ENCODE assay signal across 16 cellular contexts in the genomic region with DNA sequence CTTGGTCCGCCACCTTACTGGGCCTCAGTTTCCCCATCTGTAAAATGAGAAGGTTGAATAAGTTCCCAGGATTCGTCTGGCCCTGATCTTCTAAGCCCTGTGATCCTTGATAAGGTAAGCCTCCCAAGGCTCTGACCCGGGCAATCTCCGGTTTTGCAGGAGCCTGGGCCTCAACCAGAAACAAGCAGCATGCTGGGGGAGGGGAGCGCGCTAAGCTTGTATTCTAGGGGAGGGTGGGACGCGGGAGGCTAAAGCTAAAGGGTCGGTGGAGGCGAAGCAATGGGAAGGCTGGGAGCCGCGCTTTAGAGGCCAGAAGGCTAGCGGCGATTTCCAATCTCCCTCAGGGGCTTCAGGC. TPM values are rescaled to one million over a fixed set of nuclear protein-coding genes. Genes with fewer than 3 reads are reported as not detected.
A peak's percentile ranks its signal among the peaks of the same experiment; 100 is the strongest.
DNase-seq lines count a peak whose midpoint lies in the region; ATAC-seq, FAIRE-seq and TF ChIP-seq lines count a peak whose summit lies in the region.
"Had no signal": no experiment of that assay in that cellular context is flagged by ENCODE, and none has a peak within 500 bp of the region (broad histone marks: within the 10 kb centered on the region; RNA-seq: fewer than 3 reads in every experiment).

No MANE protein-coding gene starts in this region.

- H3K4me1 Mint-ChIP-seq in glutamatergic neuron (ENCODE audit: low read depth, unreplicated experiment) (no peaks in the 10 kb centered on the region), neural crest cell (peaks cover 6% of the 10 kb centered on the region)

- no peak overlapping the region for H3K27ac Mint-ChIP-seq in glutamatergic neuron (ENCODE audit: unreplicated experiment)
- no peak overlapping the region for H3K27ac Mint-ChIP-seq in neural crest cell (ENCODE audit: unreplicated experiment)

- H3K9me3 Mint-ChIP-seq in glutamatergic neuron (ENCODE audit: unreplicated experiment) (peaks cover 4% of the 10 kb centered on the region), neural crest cell (no peaks in the 10 kb centered on the region)

- TF ChIP-seq CTCF in right atrium auricular region (IDR thresholded peaks at IDR 0.05): no peak
- TF ChIP-seq CTCF in glutamatergic neuron (IDR thresholded peaks at IDR 0.05; ENCODE audit: partially characterized antibody, unreplicated experiment): no peak
- no peak for TF ChIP-seq CTCF in neural crest cell (conservative IDR thresholded peaks at IDR 0.05)
- TF ChIP-seq CTCF in omental fat pad (IDR thresholded peaks at IDR 0.05): no peak

- peak overlapping the region; percentile 73 for H3K4me3 Mint-ChIP-seq in glutamatergic neuron (ENCODE audit: unreplicated experiment)
- peak overlapping the region; percentile 78 for H3K4me3 Mint-ChIP-seq in neural crest cell

- H3K4me1 ChIP-seq in right atrium auricular region: peaks cover 0 to 16% of the 10 kb centered on the region in 2 donors

- peak; percentile 23 for DNase-seq in right atrium auricular region (ENCODE audit: low spot score)
- DNase-seq in Right ventricle myocardium superior: no peak
- no peak for DNase-seq in glutamatergic neuron
- DNase-seq in neural crest cell (ENCODE audit: low read depth, low spot score): peak; percentile 4
- DNase-seq in kidney glomerular epithelial cell (lab: John Stamatoyannopoulos, UW): no peak
- DNase-seq in omental fat pad (ENCODE audit: low spot score): no peak
- DNase-seq in H54 (ENCODE audit: insufficient read length, low spot score): no peak
- DNase-seq in activated naive CD4-positive, alpha-beta T cell treated with anti-CD3 and anti-CD28 coated beads, Interleukin-2, amount 50 U/mL, for 16 hours: no peak
- DNase-seq: EL, foreskin melanocyte, kidney, MV-4-11, NCI-H1930, NCI-H774 had no signal

- H3K36me3 ChIP-seq in right atrium auricular region: no peaks in the 10 kb centered on the region

- intact Hi-C loops in Right ventricle myocardium superior (cut with DNase I): no loop called here

- H3K27me3 ChIP-seq in right atrium auricular region: no peaks in the 10 kb centered on the region

- no peak for TF ChIP-seq POLR2A in H54 (IDR thresholded peaks at IDR 0.05; ENCODE audit: low read depth, low read length)

- H3K36me3 Mint-ChIP-seq in glutamatergic neuron (ENCODE audit: unreplicated experiment): no peaks in the 10 kb centered on the region
- H3K36me3 Mint-ChIP-seq in neural crest cell (ENCODE audit: low read depth): no peaks in the 10 kb centered on the region

- no peak for FAIRE-seq in H54 (lab: Jason Lieb, UNC)
- FAIRE-seq: kidney had no signal

- no peak for ATAC-seq in Right ventricle myocardium superior (ENCODE audit: poor library complexity)
- ATAC-seq in omental fat pad (ENCODE audit: low FRiP score): no peak

- no peak overlapping the region for H3K27ac ChIP-seq in right atrium auricular region
- H3K27ac ChIP-seq: VCaP had no signal

- H3K9me3 ChIP-seq in right atrium auricular region: no peaks in the 10 kb centered on the region

- peaks cover 9% of the 10 kb centered on the region for H3K27me3 Mint-ChIP-seq in glutamatergic neuron (ENCODE audit: unreplicated experiment)
- peaks cover 83% of the 10 kb centered on the region for H3K27me3 Mint-ChIP-seq in neural crest cell (ENCODE audit: low read depth)

- H3K4me3 ChIP-seq in right atrium auricular region: peak overlapping the region; percentile 10 to 51

RNA-seq across cellular contexts. Expression of gene PTPN5, which starts 0.8 kb away (rescaled TPM):
- total RNA-seq in right atrium auricular region: 1 to 10 TPM; 1.4 to 5.3 TPM
- 1.0 TPM for total RNA-seq in Right ventricle myocardium superior
- 25.8 TPM for total RNA-seq in glutamatergic neuron (ENCODE audit: unreplicated experiment)
- total RNA-seq in neural crest cell: 6.1 and 6.4 TPM in 2 replicates
- 1 to 10 TPM in 3 of 4 donors, under 1 TPM in 1; 0.28 to 4.7 (median 1.5) TPM for total RNA-seq in omental fat pad
- total RNA-seq: kidney, pulmonary artery endothelial cell had no signal

Comparison
In these comparisons a context has a peak if more than half of its experiments do, and no peak if none do; other contexts are left out.
1. DNase-seq: peak in right atrium auricular region (single experiment) and neural crest cell (single experiment); none in Right ventricle myocardium superior (single experiment), glutamatergic neuron (single experiment), kidney glomerular epithelial cell (single experiment), omental fat pad (single experiment), H54 (single experiment) and activated naive CD4-positive, alpha-beta T cell treated with anti-CD3 and anti-CD28 coated beads, Interleukin-2, amount 50 U/mL, for 16 hours (single experiment).